In genomic region chr3:18809640-18810305, GRCh38 we compare ENCODE assay signal across 1 cellular context.
A peak's percentile ranks its signal among the peaks of the same experiment; 100 is the strongest.
TF ChIP-seq lines count a peak whose summit lies in the region.

No MANE protein-coding gene starts in this region.

TF ChIP-seq in H1, 55 proteins besides CTCF, POLR2A, EP300 and RAD21:
- TF ChIP-seq BACH1 (IDR thresholded peaks at IDR 0.05; ENCODE audit: low read length) (no peak), HDAC2 (IDR thresholded peaks at IDR 0.05; ENCODE audit: borderline replicate concordance in 1 of 2, low read depth in 2 of 2, low read length in 2 of 2) (no peak), MAFK (IDR thresholded peaks at IDR 0.05; ENCODE audit: low read depth, low read length) (peak; percentile 44; the same call in 1 of the 2 replicates), CBX5 (IDR thresholded peaks at IDR 0.05; ENCODE audit: low read depth, low read length) (no peak), TAF1 (IDR thresholded peaks at IDR 0.05; ENCODE audit: low read depth, low read length) (no peak), FOSL1 (IDR thresholded peaks at IDR 0.05; ENCODE audit: insufficient read depth, low read depth, low read length) (no peak), SRF (IDR thresholded peaks at IDR 0.05; ENCODE audit: low read depth, low read length) (no peak), JUN (IDR thresholded peaks at IDR 0.05; ENCODE audit: low read depth, low read length) (no peak)
